In the genomic region with DNA sequence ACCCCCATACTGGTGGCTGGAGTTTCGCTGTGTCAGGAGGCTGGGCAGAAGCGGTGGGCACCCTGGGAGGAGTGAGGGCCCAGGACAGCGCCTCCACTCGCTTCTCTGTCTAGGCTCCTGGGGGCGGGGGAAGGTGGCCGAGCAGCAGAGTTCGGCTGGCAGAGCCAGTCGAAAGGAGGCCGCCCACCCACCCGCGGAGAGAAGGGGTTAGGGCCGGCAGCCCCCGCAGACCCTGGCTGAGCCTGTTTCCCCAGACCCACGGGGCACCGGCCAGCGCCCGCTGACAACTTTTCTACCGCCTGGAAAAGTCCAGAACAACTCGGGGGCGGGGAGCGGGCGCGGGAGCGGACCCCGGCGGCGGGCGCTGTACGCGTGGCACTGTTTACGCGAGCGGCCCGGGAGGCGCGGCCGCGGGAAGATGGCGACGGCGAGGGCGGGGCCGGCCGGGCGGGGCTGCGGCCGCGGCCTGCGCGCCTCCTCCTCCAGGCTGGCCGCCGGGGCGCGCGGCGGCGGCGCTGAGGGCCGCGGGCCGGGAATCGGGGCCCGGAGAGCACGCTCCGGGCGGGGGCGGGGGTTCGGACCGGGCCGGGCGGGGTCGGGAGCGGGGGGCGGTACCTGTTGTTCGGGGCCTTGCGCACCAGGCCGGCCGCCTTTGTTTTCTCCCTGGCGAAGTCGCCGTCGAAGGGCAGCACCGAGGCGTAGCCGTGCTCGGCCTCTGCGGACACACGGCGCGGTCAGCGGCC, we compare ENCODE assay signal across 8 cellular contexts. TPM values are rescaled to one million over a fixed set of nuclear protein-coding genes. Genes with fewer than 3 reads are reported as not detected.
DNase-seq lines count a peak whose midpoint lies in the region; ATAC-seq and TF ChIP-seq lines count a peak whose summit lies in the region.

No MANE protein-coding gene starts in this region.

- H3K4me1 ChIP-seq in right lobe of liver = peaks cover 0 to 34% (median 3%) of the 10 kb centered on the region in 4 donors

- no peaks in the 10 kb centered on the region for H3K9me3 ChIP-seq in right lobe of liver

- TF ChIP-seq CTCF in activated B cell treated with CpG ODN at 0.5 μM for 24 hours (IDR thresholded peaks at IDR 0.05) (no peak), right lobe of liver (IDR thresholded peaks at IDR 0.05) (no peak)

- H3K9me3 Mint-ChIP-seq in activated B cell treated with CpG ODN at 0.5 μM for 24 hours = no peaks in the 10 kb centered on the region

- H3K27me3 ChIP-seq in right lobe of liver = no peaks in the 10 kb centered on the region

- ATAC-seq in HG03439 (IDR thresholded peaks at IDR 0.05; ENCODE audit: unreplicated experiment) (peak; percentile 19), activated B cell treated with CpG ODN at 0.5 μM for 24 hours (ENCODE audit: low read depth) (peak; percentile 11), right lobe of liver (peak; percentile 3 to 22 (median 16))

- intact Hi-C loops in activated B cell treated with CpG ODN at 0.5 μM for 24 hours (cut with micrococcal nuclease) = loop anchor here (5.0 kb wide), 3 partner anchors 36 to 254 kb away; a partner anchor contains a TSS
- intact Hi-C loops in right lobe of liver (cut with DNase I) = no loop called here

- WGBS in right lobe of liver (ENCODE audit: insufficient coverage, low coverage, low lambda C conversion rate, missing lambda C conversion rate) = 0% methylated on average over 3 of the region's 91 CpGs

- H3K36me3 ChIP-seq in right lobe of liver = no peaks in the 10 kb centered on the region

- POLR2A ChIA-PET in activated B cell treated with CpG ODN at 0.5 μM for 24 hours (lab: Charles Lee) = interaction anchor here (1.0 to 2.7 kb wide), 9 partner anchors 19 to 549 kb away, joined by 3 to 36 read pairs (median 10); a partner anchor contains a TSS

- peak overlapping the region; percentile 57 to 76 (median 73) for H3K27ac ChIP-seq in right lobe of liver

- no peaks in the 10 kb centered on the region for H3K27me3 Mint-ChIP-seq in activated B cell treated with CpG ODN at 0.5 μM for 24 hours

- DNase-seq in NCI-H2196 (lab: John Stamatoyannopoulos, UW; ENCODE audit: unreplicated experiment) (peak; percentile 47), NCI-H2196 treated with DMSO at 0.1 percent for 48 hours (lab: John Stamatoyannopoulos, UW; ENCODE audit: unreplicated experiment) (no peak), activated B cell treated with CpG ODN at 0.5 μM for 24 hours (peak; percentile 64), dedifferentiated amniotic fluid mesenchymal stem cell (ENCODE audit: extremely low spot score) (peak; percentile 22), right lobe of liver (peak; percentile 62 to 68 (median 67)), SW480 (ENCODE audit: low spot score) (no peak)
- DNase-seq in stimulated activated CD8-positive, alpha-beta memory T cell treated with anti-CD3 and anti-CD28 coated beads, Interleukin-15, amount 100 ng/mL, for 24 hours (ENCODE audit: low read depth) = peak; percentile 30

- peak overlapping the region; percentile 86 to 93 (median 90) for H3K4me3 ChIP-seq in right lobe of liver

- CTCF ChIA-PET in activated B cell treated with CpG ODN at 0.5 μM for 24 hours (lab: Charles Lee) = no interaction called here

- peak overlapping the region; percentile 61 for H3K27ac Mint-ChIP-seq in activated B cell treated with CpG ODN at 0.5 μM for 24 hours

- H3K4me1 Mint-ChIP-seq in activated B cell treated with CpG ODN at 0.5 μM for 24 hours = peaks cover 25% of the 10 kb centered on the region

- peak overlapping the region; percentile 78 for H3K4me3 Mint-ChIP-seq in activated B cell treated with CpG ODN at 0.5 μM for 24 hours

- peaks cover 10% of the 10 kb centered on the region for H3K36me3 Mint-ChIP-seq in activated B cell treated with CpG ODN at 0.5 μM for 24 hours (ENCODE audit: low read depth)

- TF ChIP-seq POLR2A in right lobe of liver (IDR thresholded peaks at IDR 0.05) = no peak

RNA-seq across cellular contexts. Expression of a gene that starts 0.6 kb away (rescaled TPM):
- total RNA-seq in activated B cell treated with CpG ODN at 0.5 μM for 24 hours (28.7 and 36.7 TPM in 2 replicates), right lobe of liver (10 to 100 TPM; 17.8 to 23.0 (median 19.7) TPM)

RNA-seq across cellular contexts. Expression of a gene that starts 19.4 kb away (rescaled TPM):
- total RNA-seq in activated B cell treated with CpG ODN at 0.5 μM for 24 hours (17.9 and 19.0 TPM in 2 replicates), right lobe of liver (1 to 10 TPM; 3.5 to 5.1 (median 4.6) TPM)

RNA-seq across cellular contexts. Expression of a gene that starts 19.4 kb away (rescaled TPM):
- total RNA-seq in activated B cell treated with CpG ODN at 0.5 μM for 24 hours = 1.4 and 1.7 TPM in 2 replicates
- 1 to 10 TPM in 4 of 6 experiments, under 1 TPM in 2; 0.87 to 2.5 (median 1.4) TPM for total RNA-seq in right lobe of liver

Comparison
In these comparisons a context has a peak if more than half of its experiments do, and no peak if none do; other contexts are left out.
1. DNase-seq: peak in NCI-H2196 (single experiment), activated B cell treated with CpG ODN at 0.5 μM for 24 hours (single experiment), dedifferentiated amniotic fluid mesenchymal stem cell (single experiment), right lobe of liver (3 of 3) and stimulated activated CD8-positive, alpha-beta memory T cell treated with anti-CD3 and anti-CD28 coated beads, Interleukin-15, amount 100 ng/mL, for 24 hours (single experiment); none in NCI-H2196 treated with DMSO at 0.1 percent for 48 hours (single experiment) and SW480 (single experiment).
2. Peak in every context shown above with its lines, with median percentiles within 50 percentile points of each other: ATAC-seq.